14 cellular contexts compared by ENCODE assay signal in genomic region chr7:23254051-23254681, GRCh38.
"Had no signal": no experiment of that assay in that cellular context is flagged by ENCODE, and none has a peak within 500 bp of the region (broad histone marks: within the 10 kb centered on the region; RNA-seq: fewer than 3 reads in every experiment).

No MANE protein-coding gene starts in this region.

- H3K4me1 ChIP-seq: spleen, transverse colon had no signal

- H3K9me3 Mint-ChIP-seq: activated CD4-positive, alpha-beta memory T cell treated with anti-CD3 and anti-CD28 coated beads, Interleukin-2, amount 10 ng/mL, durations not matched to agents 7 days and 5 days had no signal

- H3K27ac Mint-ChIP-seq: activated CD4-positive, alpha-beta memory T cell treated with anti-CD3 and anti-CD28 coated beads, Interleukin-2, amount 10 ng/mL, durations not matched to agents 7 days and 5 days; activated CD4-positive, alpha-beta T cell treated with anti-CD3 and anti-CD28 coated beads for 36 hours; activated naive CD8-positive, alpha-beta T cell treated with anti-CD3 and anti-CD28 coated beads for 36 hours; mesothelial cell of epicardium; stimulated activated naive B cell treated with anti-CD40 and anti-IgM and Interleukin-4, amounts not matched to agents 10 μg/mL and 1 μg/mL and 100 μg/mL, for 72 hours had no signal

- H3K36me3 ChIP-seq: spleen, transverse colon had no signal

- H3K4me3 ChIP-seq: gastroesophageal sphincter, spleen, transverse colon had no signal

- H3K9me3 ChIP-seq: transverse colon had no signal

- H3K27ac ChIP-seq: gastroesophageal sphincter, spleen, transverse colon had no signal

- DNase-seq: activated CD4-positive, alpha-beta memory T cell treated with anti-CD3 and anti-CD28 coated beads, Interleukin-2, amount 10 ng/mL, durations not matched to agents 7 days and 5 days; activated CD4-positive, alpha-beta T cell treated with anti-CD3 and anti-CD28 coated beads for 36 hours; activated gamma-delta T cell treated with Interleukin-2 at 50 U/mL for 16 hours; activated naive CD8-positive, alpha-beta T cell treated with anti-CD3 and anti-CD28 coated beads for 36 hours; activated T-cell treated with anti-CD3 and anti-CD28 coated beads, Interleukin-2, amount 50 U/mL, for 48 hours; naive B cell; posterior cingulate gyrus; spleen; stimulated activated CD4-positive, alpha-beta T cell treated with anti-CD3 and anti-CD28 coated beads, Interleukin-1b, Interleukin-23, amount 100 ng/mL, for 48 hours; stimulated activated naive B cell treated with anti-CD40 and anti-IgM and Interleukin-4, amounts not matched to agents 10 μg/mL and 1 μg/mL and 100 μg/mL, for 72 hours; substantia nigra; transverse colon had no signal

- H3K4me1 Mint-ChIP-seq: activated CD4-positive, alpha-beta memory T cell treated with anti-CD3 and anti-CD28 coated beads, Interleukin-2, amount 10 ng/mL, durations not matched to agents 7 days and 5 days; activated CD4-positive, alpha-beta T cell treated with anti-CD3 and anti-CD28 coated beads for 36 hours; activated naive CD8-positive, alpha-beta T cell treated with anti-CD3 and anti-CD28 coated beads for 36 hours; mesothelial cell of epicardium; stimulated activated naive B cell treated with anti-CD40 and anti-IgM and Interleukin-4, amounts not matched to agents 10 μg/mL and 1 μg/mL and 100 μg/mL, for 72 hours had no signal

- H3K36me3 Mint-ChIP-seq: activated naive CD8-positive, alpha-beta T cell treated with anti-CD3 and anti-CD28 coated beads for 36 hours; mesothelial cell of epicardium had no signal

- ATAC-seq: activated CD4-positive, alpha-beta T cell treated with anti-CD3 and anti-CD28 coated beads for 36 hours; gastroesophageal sphincter; stimulated activated naive B cell treated with anti-CD40 and anti-IgM and Interleukin-4, amounts not matched to agents 10 μg/mL and 1 μg/mL and 100 μg/mL, for 72 hours had no signal

- H3K4me3 Mint-ChIP-seq: activated CD4-positive, alpha-beta memory T cell treated with anti-CD3 and anti-CD28 coated beads, Interleukin-2, amount 10 ng/mL, durations not matched to agents 7 days and 5 days; activated CD4-positive, alpha-beta T cell treated with anti-CD3 and anti-CD28 coated beads for 36 hours; activated naive CD8-positive, alpha-beta T cell treated with anti-CD3 and anti-CD28 coated beads for 36 hours; mesothelial cell of epicardium; naive B cell; stimulated activated naive B cell treated with anti-CD40 and anti-IgM and Interleukin-4, amounts not matched to agents 10 μg/mL and 1 μg/mL and 100 μg/mL, for 72 hours had no signal
